Comparison of ENCODE assay signal across 8 cellular contexts in genomic region chr7:23183279-23184012, GRCh38. TPM values are rescaled to one million over a fixed set of nuclear protein-coding genes. Genes with fewer than 3 reads are reported as not detected.
DNase-seq lines count a peak whose midpoint lies in the region; ATAC-seq and TF ChIP-seq lines count a peak whose summit lies in the region.

No MANE protein-coding gene starts in this region.

- peak overlapping the region; percentile 85 to 93 (median 92) for H3K4me3 Mint-ChIP-seq in nephron

- no peaks in the 10 kb centered on the region; the same call in 1 of the 2 replicates for H4K20me1 ChIP-seq in DND-41 (ENCODE audit: insufficient read depth, low read length)

- H2AFZ ChIP-seq in DND-41 (ENCODE audit: low read depth, low read length), result no peak overlapping the region

- no peak overlapping the region for H3K27ac ChIP-seq in DND-41 (ENCODE audit: low read length)

- peaks cover 76% of the 10 kb centered on the region for H3K79me2 ChIP-seq in DND-41 (ENCODE audit: insufficient read depth, low read length)

- peak overlapping the region; percentile 87 for H3K4me2 ChIP-seq in DND-41 (ENCODE audit: insufficient read depth, low read length)

- H3K4me3 ChIP-seq in DND-41 (ENCODE audit: low read depth in 1 of 2, low read length in 2 of 2), result peak overlapping the region; percentile 79; a peak in 3 of 4 replicates

- no peaks in the 10 kb centered on the region for H3K27me3 ChIP-seq in DND-41 (ENCODE audit: insufficient read depth, low read length, poor library complexity)

- no peak for TF ChIP-seq CTCF in DND-41 (IDR thresholded peaks at IDR 0.05; ENCODE audit: borderline replicate concordance, extremely low read depth, low read length, poor library complexity, severe bottlenecking)
- TF ChIP-seq CTCF in nephron (IDR thresholded peaks at IDR 0.05; ENCODE audit: unreplicated experiment in 3 of 3), result no peak

- no peak for DNase-seq in DND-41
- peak; percentile 25 to 48 for DNase-seq in Kasumi-1 (lab: John Stamatoyannopoulos, UW)
- DNase-seq in amniotic epithelial cell (ENCODE audit: low read depth), result peak; percentile 1
- DNase-seq in cerebellum (ENCODE audit: low spot score), result no peak

- H3K4me1 Mint-ChIP-seq in nephron, result peaks cover 22% of the 10 kb centered on the region

- H3K4me1 ChIP-seq in DND-41 (ENCODE audit: insufficient read depth, low read length), result peaks cover 46% of the 10 kb centered on the region

- peak overlapping the region; percentile 89 for H3K9ac ChIP-seq in DND-41 (ENCODE audit: low read depth, low read length)

- H3K9me3 Mint-ChIP-seq in nephron, result no peaks in the 10 kb centered on the region

- no peaks in the 10 kb centered on the region for H3K27me3 Mint-ChIP-seq in nephron (ENCODE audit: low read depth)

- peaks cover 21% of the 10 kb centered on the region for H3K36me3 Mint-ChIP-seq in nephron (ENCODE audit: low read depth)

- no peaks in the 10 kb centered on the region for H3K9me3 ChIP-seq in DND-41 (ENCODE audit: insufficient read depth, low read length, severe bottlenecking)

- H3K36me3 ChIP-seq in DND-41 (ENCODE audit: insufficient read depth, low read length), result peaks cover 34% of the 10 kb centered on the region

- no peak for ATAC-seq in DND-41 (ENCODE audit: insufficient read depth, low read depth)
- ATAC-seq in GM21526 (IDR thresholded peaks at IDR 0.05; ENCODE audit: low FRiP score, unreplicated experiment), result no peak
- ATAC-seq in HG03354 (IDR thresholded peaks at IDR 0.05; ENCODE audit: poor library complexity, severe bottlenecking, unreplicated experiment), result no peak
- no peak for ATAC-seq in HG02678 (IDR thresholded peaks at IDR 0.05; ENCODE audit: unreplicated experiment)

- peak overlapping the region in 2 of 3 experiments; percentile 66 to 77 for H3K27ac Mint-ChIP-seq in nephron

RNA-seq across cellular contexts. Expression of gene NUP42, which starts 1.6 kb away (rescaled TPM):
- total RNA-seq in cerebellum, result 65.1 TPM

Comparison
In these comparisons a context has a peak if more than half of its experiments do, and no peak if none do; other contexts are left out.
1. DNase-seq: peak in Kasumi-1 (2 of 2) and amniotic epithelial cell (single experiment); none in DND-41 (single experiment) and cerebellum (single experiment).